Comparison of ENCODE assay signal across 1 cellular context in the genomic region with DNA sequence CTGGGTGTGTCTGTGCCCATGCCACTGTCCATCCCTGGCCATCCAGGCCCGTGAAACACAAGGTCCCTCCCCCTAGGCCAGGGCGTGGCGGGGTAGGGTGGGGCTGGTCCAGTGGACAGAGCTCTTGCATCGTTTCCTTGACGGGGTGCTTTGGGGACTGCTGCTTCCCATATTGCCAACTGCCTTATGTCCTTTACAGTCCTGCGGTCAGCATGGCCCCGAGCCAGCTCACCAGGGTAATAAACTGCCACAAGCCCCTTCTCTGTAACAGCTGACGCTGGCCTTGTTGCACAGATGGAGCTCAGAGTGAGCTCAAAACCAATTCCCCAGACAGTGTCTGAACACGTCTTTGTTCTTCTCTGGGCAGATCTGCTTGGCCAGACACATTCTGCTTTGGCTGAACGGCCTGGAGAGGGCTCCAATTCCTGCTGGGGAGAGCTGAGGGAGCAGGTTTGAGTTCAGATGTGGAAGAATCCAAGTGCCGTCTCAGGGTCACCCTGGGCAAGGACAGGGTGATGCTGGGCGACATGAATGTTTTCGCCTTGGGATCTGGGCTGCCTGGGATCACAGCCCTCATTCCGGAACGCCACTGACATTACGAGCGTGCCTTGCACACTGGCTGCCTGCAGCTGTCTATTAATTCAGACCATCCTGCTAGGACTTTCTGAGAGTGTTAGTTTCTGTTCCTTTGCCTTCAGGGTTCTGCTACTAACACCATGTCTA.
TF ChIP-seq lines count a peak whose summit lies in the region.

No MANE protein-coding gene starts in this region.

TF ChIP-seq in IMR-90, 13 proteins besides CTCF, POLR2A, EP300 and RAD21 (continued from another document):
- TF ChIP-seq, protein P1, sequence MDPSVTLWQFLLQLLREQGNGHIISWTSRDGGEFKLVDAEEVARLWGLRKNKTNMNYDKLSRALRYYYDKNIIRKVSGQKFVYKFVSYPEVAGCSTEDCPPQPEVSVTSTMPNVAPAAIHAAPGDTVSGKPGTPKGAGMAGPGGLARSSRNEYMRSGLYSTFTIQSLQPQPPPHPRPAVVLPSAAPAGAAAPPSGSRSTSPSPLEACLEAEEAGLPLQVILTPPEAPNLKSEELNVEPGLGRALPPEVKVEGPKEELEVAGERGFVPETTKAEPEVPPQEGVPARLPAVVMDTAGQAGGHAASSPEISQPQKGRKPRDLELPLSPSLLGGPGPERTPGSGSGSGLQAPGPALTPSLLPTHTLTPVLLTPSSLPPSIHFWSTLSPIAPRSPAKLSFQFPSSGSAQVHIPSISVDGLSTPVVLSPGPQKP (IDR thresholded peaks at IDR 0.05; ENCODE audit: borderline replicate concordance, low read depth, low read length) = no peak
- TF ChIP-seq CEBPB (IDR thresholded peaks at IDR 0.05; ENCODE audit: low read depth, low read length) = no peak
- TF ChIP-seq BHLHE40 (IDR thresholded peaks at IDR 0.05; ENCODE audit: low read depth, low read length) = no peak
- TF ChIP-seq MXI1 (IDR thresholded peaks at IDR 0.05; ENCODE audit: borderline replicate concordance, low read depth, low read length) = no peak
